ENCODE assay signal across 8 cellular contexts in genomic region chr4:87092389-87093141, GRCh38.
DNase-seq lines count a peak whose midpoint lies in the region; ATAC-seq lines count a peak whose summit lies in the region.

No MANE protein-coding gene starts in this region.

- peak; percentile 41 for ATAC-seq in HG03095 (IDR thresholded peaks at IDR 0.05; ENCODE audit: unreplicated experiment)

- DNase-seq in GM04504 (ENCODE audit: low read depth) (peak; percentile 55), NOMO-1 (lab: John Stamatoyannopoulos, UW; ENCODE audit: unreplicated experiment in 2 of 2) (peak; percentile 39 to 44), dermis microvascular lymphatic vessel endothelial cell (ENCODE audit: low read depth in 2 of 2) (peak; percentile 42 to 71), myocyte (ENCODE audit: low read depth) (peak; percentile 51), cerebellar nuclear complex (lab: John Stamatoyannopoulos, UW) (no peak)
- DNase-seq in stimulated activated CD4-positive, alpha-beta T cell treated with anti-CD3 and anti-CD28 coated beads, Interleukin-4, amount 100 ng/mL, for 4 hours, result no peak
- no peak for DNase-seq in stimulated activated CD4-positive, alpha-beta T cell treated with anti-CD3 and anti-CD28 coated beads, Interleukin-1b, Interleukin-23, amount 100 ng/mL, for 48 hours

Comparison
In these comparisons a context has a peak if more than half of its experiments do, and no peak if none do; other contexts are left out.
1. DNase-seq: peak in GM04504 (single experiment), NOMO-1 (2 of 2), dermis microvascular lymphatic vessel endothelial cell (2 of 2) and myocyte (single experiment); none in stimulated activated CD4-positive, alpha-beta T cell treated with anti-CD3 and anti-CD28 coated beads, Interleukin-4, amount 100 ng/mL, for 4 hours (0 of 2), cerebellar nuclear complex (0 of 2) and stimulated activated CD4-positive, alpha-beta T cell treated with anti-CD3 and anti-CD28 coated beads, Interleukin-1b, Interleukin-23, amount 100 ng/mL, for 48 hours (single experiment).